1 cellular context compared by ENCODE assay signal in the genomic region with DNA sequence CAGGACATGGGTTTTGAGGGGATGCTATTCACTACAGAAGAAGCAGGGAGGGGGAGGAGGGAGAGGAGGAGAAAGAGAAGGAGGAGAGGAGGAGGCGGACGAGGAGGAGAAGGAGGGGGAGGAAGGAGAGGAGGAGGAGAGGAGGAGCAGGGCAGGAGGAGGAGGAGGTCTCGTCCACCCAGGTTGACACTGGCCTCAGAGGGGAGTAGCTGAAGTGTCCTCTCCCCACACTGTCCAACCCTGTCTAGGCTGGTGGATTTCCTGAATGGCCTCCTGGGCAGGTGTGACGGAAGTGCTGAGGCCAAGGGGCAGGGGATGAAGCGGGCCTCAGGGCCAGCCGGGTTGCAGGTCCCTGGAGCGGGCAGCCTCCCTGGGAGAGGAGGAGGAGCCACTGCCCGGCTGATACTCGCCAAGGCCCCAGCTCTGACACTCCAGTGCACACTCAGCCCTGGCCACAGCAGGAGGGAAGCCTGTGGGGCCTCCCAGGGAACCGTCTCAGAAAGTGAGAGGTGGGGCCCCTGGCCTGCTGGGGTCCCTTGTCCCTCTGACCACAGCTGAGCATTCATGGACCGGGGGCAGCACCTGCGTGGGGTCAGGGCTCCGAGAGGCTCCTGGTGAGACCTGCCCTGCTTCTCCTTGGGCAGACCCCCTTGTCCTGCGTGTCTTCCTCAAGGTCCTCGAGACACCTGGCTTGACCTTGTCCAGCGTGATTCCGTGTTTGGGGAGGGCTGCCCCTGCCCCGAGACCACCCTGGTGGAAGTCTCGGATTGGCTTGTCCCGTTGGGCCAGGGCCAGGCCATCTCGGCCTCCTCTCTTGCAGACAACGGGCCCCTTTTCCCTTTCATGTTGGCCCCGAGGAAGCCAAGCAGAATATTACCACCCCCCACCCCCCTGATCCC.
TF ChIP-seq lines count a peak whose summit lies in the region.

No MANE protein-coding gene starts in this region.

TF ChIP-seq in HepG2, 621 proteins besides CTCF, POLR2A, EP300 and RAD21 (continued from another document and continues in another):
- TF ChIP-seq, protein P1, sequence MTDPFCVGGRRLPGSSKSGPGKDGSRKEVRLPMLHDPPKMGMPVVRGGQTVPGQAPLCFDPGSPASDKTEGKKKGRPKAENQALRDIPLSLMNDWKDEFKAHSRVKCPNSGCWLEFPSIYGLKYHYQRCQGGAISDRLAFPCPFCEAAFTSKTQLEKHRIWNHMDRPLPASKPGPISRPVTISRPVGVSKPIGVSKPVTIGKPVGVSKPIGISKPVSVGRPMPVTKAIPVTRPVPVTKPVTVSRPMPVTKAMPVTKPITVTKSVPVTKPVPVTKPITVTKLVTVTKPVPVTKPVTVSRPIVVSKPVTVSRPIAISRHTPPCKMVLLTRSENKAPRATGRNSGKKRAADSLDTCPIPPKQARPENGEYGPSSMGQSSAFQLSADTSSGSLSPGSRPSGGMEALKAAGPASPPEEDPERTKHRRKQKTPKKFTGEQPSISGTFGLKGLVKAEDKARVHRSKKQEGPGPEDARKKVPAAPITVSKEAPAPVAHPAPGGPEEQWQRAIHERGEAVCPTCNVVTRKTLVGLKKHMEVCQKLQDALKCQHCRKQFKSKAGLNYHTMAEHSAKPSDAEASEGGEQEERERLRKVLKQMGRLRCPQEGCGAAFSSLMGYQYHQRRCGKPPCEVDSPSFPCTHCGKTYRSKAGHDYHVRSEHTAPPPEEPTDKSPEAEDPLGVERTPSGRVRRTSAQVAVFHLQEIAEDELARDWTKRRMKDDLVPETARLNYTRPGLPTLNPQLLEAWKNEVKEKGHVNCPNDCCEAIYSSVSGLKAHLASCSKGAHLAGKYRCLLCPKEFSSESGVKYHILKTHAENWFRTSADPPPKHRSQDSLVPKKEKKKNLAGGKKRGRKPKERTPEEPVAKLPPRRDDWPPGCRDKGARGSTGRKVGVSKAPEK (CRISPR knock-in tag; IDR thresholded peaks at IDR 0.05; ENCODE audit: borderline replicate concordance) = no peak; the same call in 1 of the 2 replicates
- TF ChIP-seq ZNF792 (CRISPR knock-in tag; IDR thresholded peaks at IDR 0.05) (no peak; the same call in 1 of the 2 replicates), ELF4 (CRISPR knock-in tag; IDR thresholded peaks at IDR 0.05; ENCODE audit: borderline replicate concordance) (no peak), SATB2 (CRISPR knock-in tag; IDR thresholded peaks at IDR 0.05) (no peak), CREM (IDR thresholded peaks at IDR 0.05) (no peak; the same call in 1 of the 2 replicates), CREM (CRISPR knock-in tag; IDR thresholded peaks at IDR 0.05) (no peak), ATM (IDR thresholded peaks at IDR 0.05; ENCODE audit: borderline replicate concordance) (no peak), CBX5 (CRISPR knock-in tag; IDR thresholded peaks at IDR 0.05; ENCODE audit: borderline replicate concordance) (no peak), ZNF235 (CRISPR knock-in tag; IDR thresholded peaks at IDR 0.05; ENCODE audit: borderline replicate concordance) (peak; percentile 79; the same call in 1 of the 2 replicates), ZNF724P (CRISPR knock-in tag; IDR thresholded peaks at IDR 0.05; ENCODE audit: borderline replicate concordance) (no peak), THAP11 (CRISPR knock-in tag; IDR thresholded peaks at IDR 0.05) (no peak; the same call in 1 of the 2 replicates), ZNF577 (CRISPR knock-in tag; IDR thresholded peaks at IDR 0.05; ENCODE audit: borderline replicate concordance, low read depth) (no peak), ZSCAN21 (CRISPR knock-in tag; IDR thresholded peaks at IDR 0.05; ENCODE audit: borderline replicate concordance) (peak; percentile 35; the same call in 1 of the 2 replicates), FOXM1 (CRISPR knock-in tag; IDR thresholded peaks at IDR 0.05) (no peak), CAMTA2 (CRISPR knock-in tag; IDR thresholded peaks at IDR 0.05; ENCODE audit: borderline replicate concordance) (no peak), ZNF430 (CRISPR knock-in tag; IDR thresholded peaks at IDR 0.05) (no peak), ARNTL (CRISPR knock-in tag; IDR thresholded peaks at IDR 0.05) (0 out of 2 replicates have a peak, but pooled peaks have one; percentile 42), SALL1 (CRISPR knock-in tag; IDR thresholded peaks at IDR 0.05) (peak; percentile 72), SRSF4 (IDR thresholded peaks at IDR 0.05; ENCODE audit: low read depth, low read length, poor library complexity, severe bottlenecking) (no peak), PCBP1 (IDR thresholded peaks at IDR 0.05; ENCODE audit: borderline replicate concordance, low read depth, low read length) (0 out of 2 replicates have a peak, but pooled peaks have one; percentile 60), PHF21A (CRISPR knock-in tag; IDR thresholded peaks at IDR 0.05) (peak; percentile 59; the same call in 1 of the 2 replicates), ADNP (CRISPR knock-in tag; IDR thresholded peaks at IDR 0.05) (no peak), ZNF484 (CRISPR knock-in tag; IDR thresholded peaks at IDR 0.05; ENCODE audit: borderline replicate concordance, low read depth) (no peak), ZNF775 (CRISPR knock-in tag; IDR thresholded peaks at IDR 0.05; ENCODE audit: borderline replicate concordance) (no peak), CEBPB (IDR thresholded peaks at IDR 0.05; ENCODE audit: borderline replicate concordance, low read depth, low read length) (no peak), ZNF7 (CRISPR knock-in tag; IDR thresholded peaks at IDR 0.05) (no peak), MEF2D (CRISPR knock-in tag; IDR thresholded peaks at IDR 0.05) (no peak), ZNF33A (CRISPR knock-in tag; IDR thresholded peaks at IDR 0.05; ENCODE audit: borderline replicate concordance) (no peak), SP5 (CRISPR knock-in tag; IDR thresholded peaks at IDR 0.05; ENCODE audit: borderline replicate concordance, low read depth) (no peak), EHMT2 (IDR thresholded peaks at IDR 0.05; ENCODE audit: borderline replicate concordance, low read depth, low read length) (no peak), PHB2 (IDR thresholded peaks at IDR 0.05; ENCODE audit: partially characterized antibody) (no peak), DNMT1 (CRISPR knock-in tag; IDR thresholded peaks at IDR 0.05) (no peak; the same call in 1 of the 2 replicates), ZSCAN31 (CRISPR knock-in tag; IDR thresholded peaks at IDR 0.05; ENCODE audit: low read depth) (peak; percentile 33; the same call in 1 of the 2 replicates)
- TF ChIP-seq, protein P2, sequence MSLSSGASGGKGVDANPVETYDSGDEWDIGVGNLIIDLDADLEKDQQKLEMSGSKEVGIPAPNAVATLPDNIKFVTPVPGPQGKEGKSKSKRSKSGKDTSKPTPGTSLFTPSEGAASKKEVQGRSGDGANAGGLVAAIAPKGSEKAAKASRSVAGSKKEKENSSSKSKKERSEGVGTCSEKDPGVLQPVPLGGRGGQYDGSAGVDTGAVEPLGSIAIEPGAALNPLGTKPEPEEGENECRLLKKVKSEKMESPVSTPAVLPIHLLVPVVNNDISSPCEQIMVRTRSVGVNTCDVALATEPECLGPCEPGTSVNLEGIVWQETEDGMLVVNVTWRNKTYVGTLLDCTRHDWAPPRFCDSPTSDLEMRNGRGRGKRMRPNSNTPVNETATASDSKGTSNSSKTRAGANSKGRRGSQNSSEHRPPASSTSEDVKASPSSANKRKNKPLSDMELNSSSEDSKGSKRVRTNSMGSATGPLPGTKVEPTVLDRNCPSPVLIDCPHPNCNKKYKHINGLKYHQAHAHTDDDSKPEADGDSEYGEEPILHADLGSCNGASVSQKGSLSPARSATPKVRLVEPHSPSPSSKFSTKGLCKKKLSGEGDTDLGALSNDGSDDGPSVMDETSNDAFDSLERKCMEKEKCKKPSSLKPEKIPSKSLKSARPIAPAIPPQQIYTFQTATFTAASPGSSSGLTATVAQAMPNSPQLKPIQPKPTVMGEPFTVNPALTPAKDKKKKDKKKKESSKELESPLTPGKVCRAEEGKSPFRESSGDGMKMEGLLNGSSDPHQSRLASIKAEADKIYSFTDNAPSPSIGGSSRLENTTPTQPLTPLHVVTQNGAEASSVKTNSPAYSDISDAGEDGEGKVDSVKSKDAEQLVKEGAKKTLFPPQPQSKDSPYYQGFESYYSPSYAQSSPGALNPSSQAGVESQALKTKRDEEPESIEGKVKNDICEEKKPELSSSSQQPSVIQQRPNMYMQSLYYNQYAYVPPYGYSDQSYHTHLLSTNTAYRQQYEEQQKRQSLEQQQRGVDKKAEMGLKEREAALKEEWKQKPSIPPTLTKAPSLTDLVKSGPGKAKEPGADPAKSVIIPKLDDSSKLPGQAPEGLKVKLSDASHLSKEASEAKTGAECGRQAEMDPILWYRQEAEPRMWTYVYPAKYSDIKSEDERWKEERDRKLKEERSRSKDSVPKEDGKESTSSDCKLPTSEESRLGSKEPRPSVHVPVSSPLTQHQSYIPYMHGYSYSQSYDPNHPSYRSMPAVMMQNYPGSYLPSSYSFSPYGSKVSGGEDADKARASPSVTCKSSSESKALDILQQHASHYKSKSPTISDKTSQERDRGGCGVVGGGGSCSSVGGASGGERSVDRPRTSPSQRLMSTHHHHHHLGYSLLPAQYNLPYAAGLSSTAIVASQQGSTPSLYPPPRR (CRISPR knock-in tag; IDR thresholded peaks at IDR 0.05; ENCODE audit: borderline replicate concordance) = peak; percentile 68; the same call in 1 of the 2 replicates
- TF ChIP-seq, protein P3, sequence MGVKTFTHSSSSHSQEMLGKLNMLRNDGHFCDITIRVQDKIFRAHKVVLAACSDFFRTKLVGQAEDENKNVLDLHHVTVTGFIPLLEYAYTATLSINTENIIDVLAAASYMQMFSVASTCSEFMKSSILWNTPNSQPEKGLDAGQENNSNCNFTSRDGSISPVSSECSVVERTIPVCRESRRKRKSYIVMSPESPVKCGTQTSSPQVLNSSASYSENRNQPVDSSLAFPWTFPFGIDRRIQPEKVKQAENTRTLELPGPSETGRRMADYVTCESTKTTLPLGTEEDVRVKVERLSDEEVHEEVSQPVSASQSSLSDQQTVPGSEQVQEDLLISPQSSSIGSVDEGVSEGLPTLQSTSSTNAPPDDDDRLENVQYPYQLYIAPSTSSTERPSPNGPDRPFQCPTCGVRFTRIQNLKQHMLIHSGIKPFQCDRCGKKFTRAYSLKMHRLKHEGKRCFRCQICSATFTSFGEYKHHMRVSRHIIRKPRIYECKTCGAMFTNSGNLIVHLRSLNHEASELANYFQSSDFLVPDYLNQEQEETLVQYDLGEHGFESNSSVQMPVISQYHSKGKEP (CRISPR knock-in tag; IDR thresholded peaks at IDR 0.05) = no peak
- TF ChIP-seq, protein P4, sequence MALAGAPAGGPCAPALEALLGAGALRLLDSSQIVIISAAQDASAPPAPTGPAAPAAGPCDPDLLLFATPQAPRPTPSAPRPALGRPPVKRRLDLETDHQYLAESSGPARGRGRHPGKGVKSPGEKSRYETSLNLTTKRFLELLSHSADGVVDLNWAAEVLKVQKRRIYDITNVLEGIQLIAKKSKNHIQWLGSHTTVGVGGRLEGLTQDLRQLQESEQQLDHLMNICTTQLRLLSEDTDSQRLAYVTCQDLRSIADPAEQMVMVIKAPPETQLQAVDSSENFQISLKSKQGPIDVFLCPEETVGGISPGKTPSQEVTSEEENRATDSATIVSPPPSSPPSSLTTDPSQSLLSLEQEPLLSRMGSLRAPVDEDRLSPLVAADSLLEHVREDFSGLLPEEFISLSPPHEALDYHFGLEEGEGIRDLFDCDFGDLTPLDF (CRISPR knock-in tag; IDR thresholded peaks at IDR 0.05) = no peak
- TF ChIP-seq, protein P5, sequence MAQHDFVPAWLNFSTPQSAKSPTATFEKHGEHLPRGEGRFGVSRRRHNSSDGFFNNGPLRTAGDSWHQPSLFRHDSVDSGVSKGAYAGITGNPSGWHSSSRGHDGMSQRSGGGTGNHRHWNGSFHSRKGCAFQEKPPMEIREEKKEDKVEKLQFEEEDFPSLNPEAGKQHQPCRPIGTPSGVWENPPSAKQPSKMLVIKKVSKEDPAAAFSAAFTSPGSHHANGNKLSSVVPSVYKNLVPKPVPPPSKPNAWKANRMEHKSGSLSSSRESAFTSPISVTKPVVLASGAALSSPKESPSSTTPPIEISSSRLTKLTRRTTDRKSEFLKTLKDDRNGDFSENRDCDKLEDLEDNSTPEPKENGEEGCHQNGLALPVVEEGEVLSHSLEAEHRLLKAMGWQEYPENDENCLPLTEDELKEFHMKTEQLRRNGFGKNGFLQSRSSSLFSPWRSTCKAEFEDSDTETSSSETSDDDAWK (CRISPR knock-in tag; IDR thresholded peaks at IDR 0.05) = no peak
- TF ChIP-seq, protein P6, sequence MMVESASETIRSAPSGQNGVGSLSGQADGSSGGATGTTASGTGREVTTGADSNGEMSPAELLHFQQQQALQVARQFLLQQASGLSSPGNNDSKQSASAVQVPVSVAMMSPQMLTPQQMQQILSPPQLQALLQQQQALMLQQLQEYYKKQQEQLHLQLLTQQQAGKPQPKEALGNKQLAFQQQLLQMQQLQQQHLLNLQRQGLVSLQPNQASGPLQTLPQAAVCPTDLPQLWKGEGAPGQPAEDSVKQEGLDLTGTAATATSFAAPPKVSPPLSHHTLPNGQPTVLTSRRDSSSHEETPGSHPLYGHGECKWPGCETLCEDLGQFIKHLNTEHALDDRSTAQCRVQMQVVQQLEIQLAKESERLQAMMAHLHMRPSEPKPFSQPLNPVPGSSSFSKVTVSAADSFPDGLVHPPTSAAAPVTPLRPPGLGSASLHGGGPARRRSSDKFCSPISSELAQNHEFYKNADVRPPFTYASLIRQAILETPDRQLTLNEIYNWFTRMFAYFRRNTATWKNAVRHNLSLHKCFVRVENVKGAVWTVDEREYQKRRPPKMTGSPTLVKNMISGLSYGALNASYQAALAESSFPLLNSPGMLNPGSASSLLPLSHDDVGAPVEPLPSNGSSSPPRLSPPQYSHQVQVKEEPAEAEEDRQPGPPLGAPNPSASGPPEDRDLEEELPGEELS (CRISPR knock-in tag; IDR thresholded peaks at IDR 0.05) = peak; percentile 10; the same call in 1 of the 2 replicates
- TF ChIP-seq, protein P7, sequence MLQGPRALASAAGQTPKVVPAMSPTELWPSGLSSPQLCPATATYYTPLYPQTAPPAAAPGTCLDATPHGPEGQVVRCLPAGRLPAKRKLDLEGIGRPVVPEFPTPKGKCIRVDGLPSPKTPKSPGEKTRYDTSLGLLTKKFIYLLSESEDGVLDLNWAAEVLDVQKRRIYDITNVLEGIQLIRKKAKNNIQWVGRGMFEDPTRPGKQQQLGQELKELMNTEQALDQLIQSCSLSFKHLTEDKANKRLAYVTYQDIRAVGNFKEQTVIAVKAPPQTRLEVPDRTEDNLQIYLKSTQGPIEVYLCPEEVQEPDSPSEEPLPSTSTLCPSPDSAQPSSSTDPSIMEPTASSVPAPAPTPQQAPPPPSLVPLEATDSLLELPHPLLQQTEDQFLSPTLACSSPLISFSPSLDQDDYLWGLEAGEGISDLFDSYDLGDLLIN (CRISPR knock-in tag; IDR thresholded peaks at IDR 0.05; ENCODE audit: borderline replicate concordance) = no peak
- TF ChIP-seq, protein P8, sequence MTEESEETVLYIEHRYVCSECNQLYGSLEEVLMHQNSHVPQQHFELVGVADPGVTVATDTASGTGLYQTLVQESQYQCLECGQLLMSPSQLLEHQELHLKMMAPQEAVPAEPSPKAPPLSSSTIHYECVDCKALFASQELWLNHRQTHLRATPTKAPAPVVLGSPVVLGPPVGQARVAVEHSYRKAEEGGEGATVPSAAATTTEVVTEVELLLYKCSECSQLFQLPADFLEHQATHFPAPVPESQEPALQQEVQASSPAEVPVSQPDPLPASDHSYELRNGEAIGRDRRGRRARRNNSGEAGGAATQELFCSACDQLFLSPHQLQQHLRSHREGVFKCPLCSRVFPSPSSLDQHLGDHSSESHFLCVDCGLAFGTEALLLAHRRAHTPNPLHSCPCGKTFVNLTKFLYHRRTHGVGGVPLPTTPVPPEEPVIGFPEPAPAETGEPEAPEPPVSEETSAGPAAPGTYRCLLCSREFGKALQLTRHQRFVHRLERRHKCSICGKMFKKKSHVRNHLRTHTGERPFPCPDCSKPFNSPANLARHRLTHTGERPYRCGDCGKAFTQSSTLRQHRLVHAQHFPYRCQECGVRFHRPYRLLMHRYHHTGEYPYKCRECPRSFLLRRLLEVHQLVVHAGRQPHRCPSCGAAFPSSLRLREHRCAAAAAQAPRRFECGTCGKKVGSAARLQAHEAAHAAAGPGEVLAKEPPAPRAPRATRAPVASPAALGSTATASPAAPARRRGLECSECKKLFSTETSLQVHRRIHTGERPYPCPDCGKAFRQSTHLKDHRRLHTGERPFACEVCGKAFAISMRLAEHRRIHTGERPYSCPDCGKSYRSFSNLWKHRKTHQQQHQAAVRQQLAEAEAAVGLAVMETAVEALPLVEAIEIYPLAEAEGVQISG (CRISPR knock-in tag; IDR thresholded peaks at IDR 0.05) = no peak
